ENCODE assay signal across 8 cellular contexts in the genomic region with DNA sequence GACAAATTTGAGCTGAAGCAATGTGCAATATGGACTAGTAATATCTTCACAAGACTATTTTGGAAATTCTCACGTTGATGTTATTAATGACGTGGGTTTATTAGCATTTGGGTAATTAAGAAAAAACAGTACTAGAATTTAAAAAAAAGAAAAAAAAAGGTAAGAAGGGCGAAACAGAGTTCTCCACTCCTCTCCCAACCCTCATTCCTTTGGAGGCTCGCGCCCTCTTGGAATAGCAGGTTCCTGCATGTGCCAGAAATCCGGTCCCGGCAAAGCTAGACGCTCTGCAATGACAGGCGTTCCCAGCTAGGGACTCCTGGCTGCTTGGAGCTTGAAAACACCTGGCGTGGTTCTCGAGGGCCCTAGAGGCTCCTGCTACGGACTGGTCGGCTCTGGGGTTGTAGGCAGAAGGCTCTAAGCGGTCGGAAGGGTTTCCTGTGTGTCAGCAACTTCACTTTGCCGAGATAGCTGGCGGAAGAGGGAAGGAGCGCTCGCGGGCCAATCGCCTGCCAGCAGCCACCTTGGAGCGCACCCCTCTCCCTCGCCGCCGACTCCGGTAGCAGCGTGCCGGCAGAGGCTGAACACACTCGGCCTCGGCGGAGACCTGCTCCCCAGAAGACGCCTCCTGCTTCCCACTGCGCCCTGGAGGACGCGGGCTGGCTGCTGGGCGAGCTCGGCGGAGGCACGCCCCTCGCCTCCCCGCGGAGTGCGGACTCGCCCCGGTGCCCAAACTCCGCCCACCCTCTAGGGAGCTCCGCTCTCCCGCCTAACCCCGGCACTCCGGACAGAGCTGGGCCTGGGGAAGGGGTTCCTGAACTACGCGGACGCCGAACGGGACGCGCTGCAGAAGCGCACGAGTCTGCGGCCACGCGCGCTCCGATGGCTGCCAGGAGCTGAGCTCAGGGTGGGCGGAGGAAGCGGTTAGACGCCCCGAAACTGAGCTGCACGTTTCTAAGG. TPM values are rescaled to one million over a fixed set of nuclear protein-coding genes. Genes with fewer than 3 reads are reported as not detected.
DNase-seq lines count a peak whose midpoint lies in the region; ATAC-seq, FAIRE-seq and TF ChIP-seq lines count a peak whose summit lies in the region.

A gene with protein sequence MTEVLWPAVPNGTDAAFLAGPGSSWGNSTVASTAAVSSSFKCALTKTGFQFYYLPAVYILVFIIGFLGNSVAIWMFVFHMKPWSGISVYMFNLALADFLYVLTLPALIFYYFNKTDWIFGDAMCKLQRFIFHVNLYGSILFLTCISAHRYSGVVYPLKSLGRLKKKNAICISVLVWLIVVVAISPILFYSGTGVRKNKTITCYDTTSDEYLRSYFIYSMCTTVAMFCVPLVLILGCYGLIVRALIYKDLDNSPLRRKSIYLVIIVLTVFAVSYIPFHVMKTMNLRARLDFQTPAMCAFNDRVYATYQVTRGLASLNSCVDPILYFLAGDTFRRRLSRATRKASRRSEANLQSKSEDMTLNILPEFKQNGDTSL (plus strand): TSS at position 778 of the 957 bp plus-strand sequence. CDS start 652 bp downstream, outside the sequence.

- H3K36me3 ChIP-seq in esophagus muscularis mucosa, result no peaks in the 10 kb centered on the region
- no peaks in the 10 kb centered on the region for H3K36me3 ChIP-seq in thoracic aorta

- peak; percentile 77 for ATAC-seq in HG02623 (IDR thresholded peaks at IDR 0.05; ENCODE audit: unreplicated experiment)
- ATAC-seq in thoracic aorta (ENCODE audit: insufficient number of reproducible peaks, low FRiP score, low read depth), result no peak

- WGBS in esophagus muscularis mucosa, result 1% methylated on average over 34 of the region's 69 CpGs

- H3K27ac ChIP-seq in VCaP, result peak within 1 kb of the TSS; percentile 93
- peak within 1 kb of the TSS; percentile 38 to 65 (median 46) for H3K27ac ChIP-seq in esophagus muscularis mucosa (replicated peaks in 1 of 4)
- peak within 1 kb of the TSS; percentile 2 to 45 for H3K27ac ChIP-seq in thoracic aorta

- TF ChIP-seq CTCF in NB4 (IDR thresholded peaks at IDR 0.05; ENCODE audit: low read depth, low read length) (no peak), VCaP (conservative IDR thresholded peaks at IDR 0.05) (no peak; the same call in 1 of the 2 replicates), esophagus muscularis mucosa (IDR thresholded peaks at IDR 0.05) (peak in 1 of 3 experiments; percentile 7), thoracic aorta (IDR thresholded peaks at IDR 0.05) (no peak)

- TF ChIP-seq EP300 in esophagus muscularis mucosa (IDR thresholded peaks at IDR 0.05), result no peak

- peaks cover 0 to 24% (median 19%) of the 10 kb centered on the region in 4 donors for H3K4me1 ChIP-seq in esophagus muscularis mucosa
- H3K4me1 ChIP-seq in mononuclear cell (ENCODE audit: insufficient read depth, low read length), result peaks cover 19% of the 10 kb centered on the region
- H3K4me1 ChIP-seq in thoracic aorta (ENCODE audit: control insufficient read depth in 1 of 2, low read depth in 2 of 2), result peaks cover 0 to 17% of the 10 kb centered on the region in 2 donors

- TF ChIP-seq POLR2A in GM12892 (IDR thresholded peaks at IDR 0.05; ENCODE audit: low read depth, low read length), result peak; percentile 77; the same call in 1 of the 2 replicates
- peak; percentile 49 for TF ChIP-seq POLR2A in NB4 (IDR thresholded peaks at IDR 0.05; ENCODE audit: extremely low read depth, insufficient read length)
- TF ChIP-seq POLR2A in esophagus muscularis mucosa (IDR thresholded peaks at IDR 0.05; ENCODE audit: low read depth), result no peak

- H3K4me3 ChIP-seq in NB4 (ENCODE audit: low read depth, low read length) (peak within 1 kb of the TSS; percentile 61), esophagus muscularis mucosa (peak within 1 kb of the TSS; percentile 65 to 69 (median 66)), mononuclear cell (ENCODE audit: low read length) (peak within 1 kb of the TSS; percentile 51), thoracic aorta (peak within 1 kb of the TSS; percentile 87)

- intact Hi-C loops in esophagus muscularis mucosa (cut with DNase I), result no loop called here

- DNase-seq in 8988T, result peak; percentile 59
- DNase-seq in GM12892 (ENCODE audit: insufficient read length), result peak; percentile 53
- peak; percentile 84 for DNase-seq in NB4 (ENCODE audit: low read depth)
- no peak for DNase-seq in esophagus muscularis mucosa (ENCODE audit: extremely low spot score)
- no peak for DNase-seq in thoracic aorta (ENCODE audit: low spot score)

- H3K27me3 ChIP-seq in esophagus muscularis mucosa (peaks cover 0 to 37% (median 0%) of the 10 kb centered on the region in 4 donors), mononuclear cell (ENCODE audit: insufficient read depth, low read length) (peaks cover 3% of the 10 kb centered on the region), thoracic aorta (replicated peaks; ENCODE audit: insufficient read depth) (no peaks in the 10 kb centered on the region)

- H3K9me3 ChIP-seq in esophagus muscularis mucosa, result no peaks in the 10 kb centered on the region
- H3K9me3 ChIP-seq in mononuclear cell (ENCODE audit: low read depth, low read length), result no peaks in the 10 kb centered on the region
- no peaks in the 10 kb centered on the region for H3K9me3 ChIP-seq in thoracic aorta

- FAIRE-seq in GM12892 (lab: Jason Lieb, UNC), result peak; percentile 96

RNA-seq across cellular contexts. Expression of the gene that starts here (rescaled TPM):
- 2.8 TPM for polyA plus RNA-seq in GM12892 (2012; ENCODE audit: missing spikeins)
- total RNA-seq in esophagus muscularis mucosa (1 to 10 TPM; 1.7 to 3.3 (median 2.6) TPM), mononuclear cell (3.1 TPM), thoracic aorta (1 to 10 TPM; 3.0 to 5.0 TPM)

Comparison
In these comparisons a context has a peak if more than half of its experiments do, and no peak if none do; other contexts are left out.
1. DNase-seq: peak in 8988T (single experiment), GM12892 (single experiment) and NB4 (single experiment); none in esophagus muscularis mucosa (single experiment) and thoracic aorta (single experiment).
2. H3K27ac ChIP-seq: peak in every context shown above with its lines; median percentile 93 in VCaP; 46 in esophagus muscularis mucosa; 24 in thoracic aorta.
3. Peak in every context shown above with its lines, with median percentiles within 50 percentile points of each other: H3K4me3 ChIP-seq.